In the genomic region with DNA sequence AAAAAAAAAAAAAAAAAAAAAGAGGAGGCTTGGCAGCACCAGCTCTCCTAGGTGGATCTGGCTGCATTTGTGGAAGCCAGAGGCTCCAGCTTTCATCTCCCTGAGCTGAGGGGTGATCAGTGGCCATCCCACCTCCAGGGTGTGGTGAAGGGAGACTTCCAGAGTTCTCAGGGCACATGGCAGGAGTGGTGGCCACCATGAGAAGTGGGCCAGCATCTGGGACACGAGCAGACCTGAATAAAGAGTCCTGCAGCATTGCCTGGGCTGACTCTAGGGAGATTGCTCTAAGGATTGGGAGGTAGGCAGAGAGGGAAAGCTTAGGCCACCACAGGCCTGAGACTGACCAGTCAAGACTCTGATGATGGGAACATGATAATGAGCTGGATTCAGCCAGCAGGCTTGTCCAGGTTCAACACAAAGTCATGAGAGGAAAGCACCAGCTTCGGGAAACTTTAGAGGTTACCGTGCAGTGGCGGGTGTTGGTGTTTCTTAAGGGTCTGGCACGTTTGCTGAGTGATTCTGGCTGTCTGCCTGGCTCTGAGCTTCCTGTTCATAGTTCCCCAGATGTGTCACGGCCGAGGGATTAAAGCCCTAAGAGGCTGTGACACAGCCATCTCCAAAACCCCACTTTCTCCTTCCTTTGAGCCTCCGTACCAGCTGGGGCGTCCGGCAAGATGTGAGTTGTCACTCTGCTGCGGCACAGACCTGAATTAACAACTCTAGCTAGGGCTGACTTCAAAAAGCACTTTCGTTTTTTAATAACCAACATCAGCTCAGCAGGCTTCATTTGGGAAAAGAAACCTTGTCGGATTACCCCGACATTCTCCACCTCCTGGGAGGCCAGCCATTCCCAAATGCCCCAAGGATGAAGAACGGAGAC, we compare ENCODE assay signal across 8 cellular contexts. TPM values are rescaled to one million over a fixed set of nuclear protein-coding genes. Genes with fewer than 3 reads are reported as not detected.
DNase-seq lines count a peak whose midpoint lies in the region; ATAC-seq and TF ChIP-seq lines count a peak whose summit lies in the region.

No MANE protein-coding gene starts in this region.

- DNase-seq in AG08395 (ENCODE audit: low spot score) = peak; percentile 80
- DNase-seq in activated CD4-positive, alpha-beta memory T cell treated with anti-CD3 and anti-CD28 coated beads, Interleukin-2, amount 10 ng/mL, durations not matched to agents 7 days and 5 days = peak; percentile 51
- no peak for DNase-seq in epithelial cell of proximal tubule (ENCODE audit: low read depth)
- peak; percentile 93 for DNase-seq in posterior vena cava (ENCODE audit: low spot score)
- DNase-seq in aorta = peak; percentile 88 to 89
- DNase-seq in HuH-7.5 (ENCODE audit: low spot score) = no peak

- no peaks in the 10 kb centered on the region for H3K4me1 ChIP-seq in aorta (ENCODE audit: control insufficient read depth in 1 of 2, insufficient read depth in 2 of 2, low read length in 2 of 2)

- no peak for TF ChIP-seq CTCF in epithelial cell of proximal tubule (conservative IDR thresholded peaks at IDR 0.05; ENCODE audit: low read depth, low read length)

- no peaks in the 10 kb centered on the region for H3K9me3 ChIP-seq in aorta (ENCODE audit: control insufficient read depth, low read length)

- peak overlapping the region; percentile 58 for H3K4me3 ChIP-seq in epithelial cell of proximal tubule (ENCODE audit: low read depth, low read length)
- H3K4me3 ChIP-seq in aorta (ENCODE audit: low read length in 2 of 2) = peak overlapping the region; percentile 51 to 72

- peaks cover 5% of the 10 kb centered on the region for H3K9me3 Mint-ChIP-seq in activated CD4-positive, alpha-beta memory T cell treated with anti-CD3 and anti-CD28 coated beads, Interleukin-2, amount 10 ng/mL, durations not matched to agents 7 days and 5 days

- intact Hi-C loops in posterior vena cava (cut with DNase I) = no loop called here
- intact Hi-C loops in aorta (cut with DNase I) = no loop called here

- H3K27ac ChIP-seq in aorta (ENCODE audit: low read depth in 1 of 2, low read length in 2 of 2) = peak overlapping the region in 1 of 2 donors; percentile 83

- no peaks in the 10 kb centered on the region for H3K36me3 Mint-ChIP-seq in activated CD4-positive, alpha-beta memory T cell treated with anti-CD3 and anti-CD28 coated beads, Interleukin-2, amount 10 ng/mL, durations not matched to agents 7 days and 5 days (ENCODE audit: low read depth)

- no peaks in the 10 kb centered on the region for H3K27me3 ChIP-seq in aorta (ENCODE audit: control insufficient read depth in 1 of 2, insufficient read depth in 2 of 2, low read length in 1 of 2)

- POLR2A ChIA-PET in activated CD4-positive, alpha-beta memory T cell treated with anti-CD3 and anti-CD28 coated beads, Interleukin-2, amount 10 ng/mL, durations not matched to agents 7 days and 5 days (lab: Charles Lee) = interaction anchor here (1.1 to 1.2 kb wide), 2 partner anchors 9 to 21 kb away, joined by 3 to 6 read pairs; no protein-coding TSS in a partner anchor

- H3K4me3 Mint-ChIP-seq in activated CD4-positive, alpha-beta memory T cell treated with anti-CD3 and anti-CD28 coated beads, Interleukin-2, amount 10 ng/mL, durations not matched to agents 7 days and 5 days = peak overlapping the region; percentile 51

- H3K27ac Mint-ChIP-seq in activated CD4-positive, alpha-beta memory T cell treated with anti-CD3 and anti-CD28 coated beads, Interleukin-2, amount 10 ng/mL, durations not matched to agents 7 days and 5 days = no peak overlapping the region

- no peaks in the 10 kb centered on the region for H3K36me3 ChIP-seq in aorta (ENCODE audit: control insufficient read depth in 1 of 2, insufficient read depth in 2 of 2, low read length in 1 of 2)

- H3K4me1 Mint-ChIP-seq in activated CD4-positive, alpha-beta memory T cell treated with anti-CD3 and anti-CD28 coated beads, Interleukin-2, amount 10 ng/mL, durations not matched to agents 7 days and 5 days = peaks cover 24% of the 10 kb centered on the region

- CTCF ChIA-PET in activated CD4-positive, alpha-beta memory T cell treated with anti-CD3 and anti-CD28 coated beads, Interleukin-2, amount 10 ng/mL, durations not matched to agents 7 days and 5 days (lab: Charles Lee) = interaction anchor here (0.7 to 2.1 kb wide), 2 partner anchors 137 to 872 kb away, joined by 3 to 9 read pairs; no protein-coding TSS in a partner anchor

- peak; percentile 76 for ATAC-seq in GM19452 (IDR thresholded peaks at IDR 0.05; ENCODE audit: unreplicated experiment)
- peak; percentile 59 for ATAC-seq in HG03521 (IDR thresholded peaks at IDR 0.05; ENCODE audit: unreplicated experiment)
- ATAC-seq in aorta (ENCODE audit: low FRiP score) = peak; percentile 83

- peaks cover 15% of the 10 kb centered on the region for H3K27me3 Mint-ChIP-seq in activated CD4-positive, alpha-beta memory T cell treated with anti-CD3 and anti-CD28 coated beads, Interleukin-2, amount 10 ng/mL, durations not matched to agents 7 days and 5 days

- 0 to 2% methylated on average over 15 of the region's 15 CpGs for WGBS in aorta, 2 donors

RNA-seq across cellular contexts. Expression of a gene that starts 38.3 kb away (rescaled TPM):
- total RNA-seq in activated CD4-positive, alpha-beta memory T cell treated with anti-CD3 and anti-CD28 coated beads, Interleukin-2, amount 10 ng/mL, durations not matched to agents 7 days and 5 days = 1 to 10 TPM; 1.3 to 1.5 TPM
- 5.7 and 10.7 TPM in 2 replicates for total RNA-seq in epithelial cell of proximal tubule
- 100 to 1,000 TPM; 147 to 189 TPM for total RNA-seq in posterior vena cava
- total RNA-seq in aorta = 100 to 1,000 TPM; 135 to 155 TPM
- polyA plus RNA-seq in aorta = 10 to 100 TPM; 47.0 to 49.6 TPM

Comparison
In these comparisons a context has a peak if more than half of its experiments do, and no peak if none do; other contexts are left out.
1. DNase-seq: peak in AG08395 (single experiment), activated CD4-positive, alpha-beta memory T cell treated with anti-CD3 and anti-CD28 coated beads, Interleukin-2, amount 10 ng/mL, durations not matched to agents 7 days and 5 days (single experiment), posterior vena cava (single experiment) and aorta (2 of 2); none in epithelial cell of proximal tubule (single experiment) and HuH-7.5 (single experiment).
2. RNA of a gene that starts 38.3 kb away (total RNA-seq): 147 to 189 TPM in posterior vena cava and 135 to 155 TPM in aorta; 5.7 to 10.7 TPM in epithelial cell of proximal tubule and 1.3 to 1.5 TPM in activated CD4-positive, alpha-beta memory T cell treated with anti-CD3 and anti-CD28 coated beads, Interleukin-2, amount 10 ng/mL, durations not matched to agents 7 days and 5 days; every median in the first group is over 10 times any median in the second.
3. Peak in every context shown above with its lines, with median percentiles within 50 percentile points of each other: ATAC-seq.